In the genomic region with DNA sequence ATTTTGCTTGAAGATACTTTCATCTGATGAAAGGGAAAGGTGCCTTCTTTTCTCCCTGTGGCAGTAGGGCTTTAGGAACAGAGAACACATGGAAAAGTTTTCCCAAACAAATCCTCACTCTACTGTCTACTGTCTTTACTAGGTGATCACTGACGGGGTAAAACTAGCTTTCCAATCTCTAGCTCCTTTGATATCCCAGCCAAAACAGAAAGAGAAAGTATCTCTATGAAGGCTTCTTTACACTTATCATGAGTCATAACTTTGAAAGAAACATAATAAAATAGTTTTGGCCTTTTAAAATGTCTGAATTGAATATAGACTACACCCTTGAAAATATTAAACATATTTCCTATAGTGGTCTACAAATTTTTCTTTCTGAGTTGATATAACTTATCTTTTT, we compare ENCODE assay signal across 12 cellular contexts.
DNase-seq lines count a peak whose midpoint lies in the region; ATAC-seq and TF ChIP-seq lines count a peak whose summit lies in the region.
"Had no signal": no experiment of that assay in that cellular context is flagged by ENCODE, and none has a peak within 500 bp of the region (broad histone marks: within the 10 kb centered on the region; RNA-seq: fewer than 3 reads in every experiment).

No MANE protein-coding gene starts in this region.

- no peak for TF ChIP-seq EP300 in SK-N-SH (IDR thresholded peaks at IDR 0.05; ENCODE audit: borderline replicate concordance in 1 of 2, low read depth in 1 of 2, low read length in 1 of 2)

- H2AFZ ChIP-seq in SK-N-SH (ENCODE audit: low read depth), result peak overlapping the region; percentile 86
- peak overlapping the region; percentile 67 for H2AFZ ChIP-seq in PC-3 (ENCODE audit: low read length)

- H3K4me1 ChIP-seq in SK-N-SH (ENCODE audit: control insufficient read depth in 1 of 2, insufficient read depth in 2 of 2, low read depth in 1 of 2, low read length in 1 of 2) (no peaks in the 10 kb centered on the region), PC-3 (ENCODE audit: insufficient read depth, low read length) (peaks cover 8% of the 10 kb centered on the region; the same call in 1 of the 2 replicates), spleen (no peaks in the 10 kb centered on the region)

- H3K36me3 Mint-ChIP-seq in naive thymus-derived CD8-positive, alpha-beta T cell, result peaks cover 2 to 16% (median 13%) of the 10 kb centered on the region in 3 donors

- H3K9me3 ChIP-seq in SK-N-SH, result no peaks in the 10 kb centered on the region
- 0 out of 2 replicates have a peak, but pooled peaks cover 8% of the 10 kb centered on the region for H3K9me3 ChIP-seq in PC-3 (ENCODE audit: low read length)
- H3K9me3 ChIP-seq in spleen, result peaks cover 0 to 31% (median 20%) of the 10 kb centered on the region in 8 donors
- H3K9me3 ChIP-seq: thoracic aorta had no signal

- H3K79me2 ChIP-seq in SK-N-SH (ENCODE audit: insufficient read depth) (no peaks in the 10 kb centered on the region), PC-3 (ENCODE audit: low read length) (no peaks in the 10 kb centered on the region)

- no peak for TF ChIP-seq CTCF in SK-N-SH (IDR thresholded peaks at IDR 0.05)
- TF ChIP-seq CTCF in PC-3 (conservative IDR thresholded peaks at IDR 0.05; ENCODE audit: low read depth, low read length), result no peak
- TF ChIP-seq CTCF in cardiac fibroblast (IDR thresholded peaks at IDR 0.05; ENCODE audit: low read depth, low read length), result no peak
- no peak for TF ChIP-seq CTCF in spleen (IDR thresholded peaks at IDR 0.05 in 8 of 11, conservative IDR thresholded peaks at IDR 0.05 in 3 of 11)

- H3K4me2 ChIP-seq in SK-N-SH, result no peak overlapping the region
- H3K4me2 ChIP-seq in PC-3 (ENCODE audit: low read length), result peak overlapping the region; percentile 47

- TF ChIP-seq RAD21 in SK-N-SH (IDR thresholded peaks at IDR 0.05; ENCODE audit: low read length), result no peak

- H3K9me2 ChIP-seq in SK-N-SH, result peaks cover 4% of the 10 kb centered on the region
- no peaks in the 10 kb centered on the region for H3K9me2 ChIP-seq in PC-3 (replicated peaks; ENCODE audit: low read length)

- peaks cover 10 to 22% (median 18%) of the 10 kb centered on the region in 4 donors for H3K4me1 Mint-ChIP-seq in naive thymus-derived CD8-positive, alpha-beta T cell

- H3K4me3 ChIP-seq in SK-N-SH (ENCODE audit: low read depth in 2 of 2, low read length in 1 of 2) (peak overlapping the region in 1 of 2 experiments; percentile 1; a peak in 1 of 4 replicates), PC-3 (ENCODE audit: low read length) (no peak overlapping the region; the same call in 1 of the 2 replicates), cardiac fibroblast (replicated peaks in 1 of 2; ENCODE audit: low read depth in 2 of 2, low read length in 2 of 2) (no peak overlapping the region), spleen (no peak overlapping the region)
- H3K4me3 ChIP-seq: thoracic aorta had no signal

- H4K20me1 ChIP-seq in SK-N-SH (ENCODE audit: insufficient read depth) (no peaks in the 10 kb centered on the region), PC-3 (ENCODE audit: low read length) (no peaks in the 10 kb centered on the region)

- H3K27ac ChIP-seq in SK-N-SH (ENCODE audit: low read depth in 2 of 2, low read length in 1 of 2) (peak overlapping the region in 1 of 2 experiments; percentile 48; a peak in 2 of 4 replicates), PC-3 (ENCODE audit: low read length) (peak overlapping the region; percentile 35), spleen (no peak overlapping the region)
- H3K27ac ChIP-seq: thoracic aorta, WERI-Rb-1 had no signal

- peaks cover 4% of the 10 kb centered on the region for H3F3A ChIP-seq in SK-N-SH (replicated peaks; ENCODE audit: insufficient read depth)
- H3F3A ChIP-seq in PC-3 (ENCODE audit: low read length, unreplicated experiment), result no peaks in the 10 kb centered on the region

- POLR2A ChIA-PET in SK-N-SH (lab: Yijun Ruan, JAX) (no interaction called here), PC-3 (lab: Charles Lee; ENCODE audit: unreplicated experiment) (interaction anchor here (0.6 to 0.7 kb wide), 2 partner anchors 198 to 684 kb away, joined by 3 read pairs; no protein-coding TSS in a partner anchor)
- POLR2A ChIA-PET in naive thymus-derived CD8-positive, alpha-beta T cell (lab: Charles Lee), result no interaction called here

- no TSS peak for BruUV-seq in PC-3 (replicated peaks; lab: Mats Ljungman, UMichigan)

- H3K9ac ChIP-seq in SK-N-SH (peak overlapping the region; percentile 26; the same call in 1 of the 2 replicates), PC-3 (ENCODE audit: low read length) (no peak overlapping the region)

- no peaks in the 10 kb centered on the region for H3K27me3 Mint-ChIP-seq in naive thymus-derived CD8-positive, alpha-beta T cell

- H3K36me3 ChIP-seq in SK-N-SH (replicated peaks in 1 of 2; ENCODE audit: control insufficient read depth in 1 of 2, insufficient read depth in 2 of 2, low read length in 1 of 2) (no peaks in the 10 kb centered on the region), PC-3 (ENCODE audit: low read depth, low read length) (no peaks in the 10 kb centered on the region), spleen (no peaks in the 10 kb centered on the region)
- H3K36me3 ChIP-seq: thoracic aorta, WERI-Rb-1 had no signal

- ATAC-seq in SK-N-SH treated with all-trans-retinoic acid at 6 μM for 48 hours (no peak), PC-3 (peak; percentile 85)
- peak; percentile 57 to 77 for ATAC-seq in naive thymus-derived CD8-positive, alpha-beta T cell

- H3K9me3 Mint-ChIP-seq in naive thymus-derived CD8-positive, alpha-beta T cell, result peaks cover 0 to 35% (median 14%) of the 10 kb centered on the region in 9 donors

- intact Hi-C loops in PC-3 (cut with micrococcal nuclease), result no loop called here
- intact Hi-C loops in spleen (cut with DNase I; ENCODE audit: low total_unique reads), result no loop called here

- no peaks in the 10 kb centered on the region for H3K27me3 ChIP-seq in SK-N-SH (ENCODE audit: insufficient read depth)
- no peaks in the 10 kb centered on the region for H3K27me3 ChIP-seq in PC-3 (ENCODE audit: low read length)
- no peaks in the 10 kb centered on the region for H3K27me3 ChIP-seq in spleen (replicated peaks in 1 of 7)

- H3K27ac Mint-ChIP-seq in naive thymus-derived CD8-positive, alpha-beta T cell, result peak overlapping the region; percentile 42 to 95 (median 87)

- CTCF ChIA-PET in SK-N-SH (lab: Yijun Ruan, JAX) (no interaction called here), PC-3 (lab: Charles Lee) (no interaction called here)

- DNase-seq in SK-N-SH, result no peak
- peak; percentile 39 for DNase-seq in PC-3
- DNase-seq in cardiac fibroblast (ENCODE audit: low read depth in 2 of 2), result peak; percentile 20 to 52
- peak in 3 of 10 donors; percentile 15 to 28 (median 20) for DNase-seq in naive thymus-derived CD8-positive, alpha-beta T cell
- DNase-seq in cerebellum (ENCODE audit: low spot score), result no peak
- no peak for DNase-seq in spleen
- DNase-seq in NCI-H345 (lab: John Stamatoyannopoulos, UW), result no peak
- DNase-seq: 8988T, KBM-7, WERI-Rb-1 had no signal

- TF ChIP-seq POLR2A in spleen (IDR thresholded peaks at IDR 0.05), result no peak

- peak overlapping the region; percentile 35 to 78 (median 70) for H3K4me3 Mint-ChIP-seq in naive thymus-derived CD8-positive, alpha-beta T cell

- 84% methylated on average over 1 of the region's 1 CpG for WGBS in SK-N-SH (ENCODE audit: low lambda C conversion rate)
- WGBS in spleen, 5 donors, result 47 to 80% (median 55%) methylated on average over 1 of the region's 1 CpG

TF ChIP-seq in SK-N-SH, 30 proteins besides CTCF, POLR2A, EP300 and RAD21 (continues in another document):
- TF ChIP-seq YY1 (IDR thresholded peaks at IDR 0.05; ENCODE audit: low read depth), result no peak
- no peak for TF ChIP-seq MXI1 (IDR thresholded peaks at IDR 0.05; ENCODE audit: low read depth, low read length)
- no peak for TF ChIP-seq ELF1 (IDR thresholded peaks at IDR 0.05)
- TF ChIP-seq, protein P1, sequence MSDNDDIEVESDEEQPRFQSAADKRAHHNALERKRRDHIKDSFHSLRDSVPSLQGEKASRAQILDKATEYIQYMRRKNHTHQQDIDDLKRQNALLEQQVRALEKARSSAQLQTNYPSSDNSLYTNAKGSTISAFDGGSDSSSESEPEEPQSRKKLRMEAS (IDR thresholded peaks at IDR 0.05; ENCODE audit: low read depth), result no peak

TF ChIP-seq in SK-N-SH treated with all-trans-retinoic acid at 6 μM for 48 hours, 23 proteins besides CTCF, POLR2A, EP300 and RAD21:
- no peak for TF ChIP-seq ARNTL (CRISPR knock-in tag; IDR thresholded peaks at IDR 0.05; ENCODE audit: borderline replicate concordance, low read depth)
- no peak for TF ChIP-seq CSDC2 (CRISPR knock-in tag; IDR thresholded peaks at IDR 0.05)
- no peak for TF ChIP-seq SNAI2 (CRISPR knock-in tag; IDR thresholded peaks at IDR 0.05)
- TF ChIP-seq, protein P2, sequence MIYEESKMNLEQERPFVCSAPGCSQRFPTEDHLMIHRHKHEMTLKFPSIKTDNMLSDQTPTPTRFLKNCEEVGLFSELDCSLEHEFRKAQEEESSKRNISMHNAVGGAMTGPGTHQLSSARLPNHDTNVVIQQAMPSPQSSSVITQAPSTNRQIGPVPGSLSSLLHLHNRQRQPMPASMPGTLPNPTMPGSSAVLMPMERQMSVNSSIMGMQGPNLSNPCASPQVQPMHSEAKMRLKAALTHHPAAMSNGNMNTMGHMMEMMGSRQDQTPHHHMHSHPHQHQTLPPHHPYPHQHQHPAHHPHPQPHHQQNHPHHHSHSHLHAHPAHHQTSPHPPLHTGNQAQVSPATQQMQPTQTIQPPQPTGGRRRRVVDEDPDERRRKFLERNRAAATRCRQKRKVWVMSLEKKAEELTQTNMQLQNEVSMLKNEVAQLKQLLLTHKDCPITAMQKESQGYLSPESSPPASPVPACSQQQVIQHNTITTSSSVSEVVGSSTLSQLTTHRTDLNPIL (CRISPR knock-in tag; IDR thresholded peaks at IDR 0.05; ENCODE audit: low read depth), result no peak
- no peak for TF ChIP-seq ZNF565 (CRISPR knock-in tag; conservative IDR thresholded peaks at IDR 0.05; ENCODE audit: low read depth)
- no peak for TF ChIP-seq TOX (CRISPR knock-in tag; IDR thresholded peaks at IDR 0.05; ENCODE audit: borderline replicate concordance)
- no peak for TF ChIP-seq ZNF8 (CRISPR knock-in tag; IDR thresholded peaks at IDR 0.05)
- no peak for TF ChIP-seq ZNF70 (CRISPR knock-in tag; IDR thresholded peaks at IDR 0.05)
- TF ChIP-seq ZC3H10 (CRISPR knock-in tag; IDR thresholded peaks at IDR 0.05), result no peak
- TF ChIP-seq RARB (CRISPR knock-in tag; IDR thresholded peaks at IDR 0.05), result no peak
TF ChIP-seq in SK-N-SH treated with all-trans-retinoic acid at 6 μM for 48 hours: peak in this region for 0.

Comparison
In these comparisons a context has a peak if more than half of its experiments do, and no peak if none do; other contexts are left out.
1. DNase-seq: peak in PC-3 (single experiment) and cardiac fibroblast (2 of 2); none in SK-N-SH (single experiment), cerebellum (single experiment), spleen (single experiment) and NCI-H345 (single experiment).